ENCODE assay signal across 7 cellular contexts in the genomic region with DNA sequence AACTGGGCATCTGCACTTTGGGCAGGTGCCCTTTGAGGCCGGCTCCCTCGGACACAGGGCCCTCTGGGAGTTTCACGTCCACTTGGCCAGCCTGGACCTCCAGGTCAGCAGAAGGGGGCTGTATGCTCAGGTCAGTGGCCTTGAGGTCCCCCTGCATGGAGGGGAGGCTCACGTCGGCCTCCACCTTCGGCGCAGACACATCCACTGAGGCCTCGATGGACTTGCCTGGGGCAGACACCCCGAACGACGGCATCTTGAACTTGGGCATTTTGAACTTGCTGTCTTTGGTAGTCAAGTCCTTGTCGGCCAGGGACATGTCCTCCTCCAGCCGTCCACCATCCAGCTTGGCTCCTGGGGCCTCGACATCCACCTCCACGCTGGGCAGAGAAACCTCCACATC. TPM values are rescaled to one million over a fixed set of nuclear protein-coding genes. Genes with fewer than 3 reads are reported as not detected.
"Had no signal": no experiment of that assay in that cellular context is flagged by ENCODE, and none has a peak within 500 bp of the region (broad histone marks: within the 10 kb centered on the region; RNA-seq: fewer than 3 reads in every experiment).

No MANE protein-coding gene starts in this region.

RNA-seq across cellular contexts. Expression of gene PLD4, which starts 26.0 kb away (rescaled TPM):
- total RNA-seq: NCI-H460, PC-9, Right ventricle myocardium inferior, RPMI7951, SJCRH30, SJSA1, SK-MEL-5 had no signal
